ENCODE assay signal across 8 cellular contexts in the genomic region with DNA sequence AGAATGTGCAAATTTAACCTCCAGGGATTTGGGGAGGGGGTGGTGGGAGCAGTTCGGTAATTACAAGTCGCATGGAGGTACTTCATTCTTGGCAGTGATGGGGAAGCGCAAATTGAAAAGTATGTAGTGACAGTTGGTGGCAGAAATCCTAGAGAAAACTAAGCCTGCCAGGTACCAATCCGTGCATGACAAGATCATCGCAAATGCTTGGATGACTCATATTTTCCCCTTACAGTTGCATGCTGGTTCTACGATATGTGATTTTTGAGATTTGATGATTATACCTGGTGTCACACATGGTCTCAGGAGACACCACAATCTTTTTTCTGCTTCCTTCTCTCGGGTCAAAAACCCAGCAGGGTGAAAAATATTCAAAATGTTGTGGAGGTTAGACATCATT.
DNase-seq lines count a peak whose midpoint lies in the region; ATAC-seq and TF ChIP-seq lines count a peak whose summit lies in the region.

No MANE protein-coding gene starts in this region.

- H3K9me3 Mint-ChIP-seq in activated T-helper 1 cell treated with anti-CD3 and anti-CD28 coated beads, Interleukin-12 subunit alpha, Interleukin-12 subunit beta, Interleukin-2, Interleukin-4 antibody, amounts not matched to agents 30 ng/mL and 10 ng/mL and 1 ng/mL, durations not matched to agents 14 hours and 24 hours and 36 hours: peaks cover 44% of the 10 kb centered on the region
- H3K9me3 Mint-ChIP-seq in activated CD8-positive, alpha-beta T cell treated with anti-CD3 and anti-CD28 coated beads, Interleukin-2, amount 10 ng/mL, durations not matched to agents 7 days and 5 days (ENCODE audit: insufficient read depth): peaks cover 9% of the 10 kb centered on the region

- ATAC-seq in GM18502 (IDR thresholded peaks at IDR 0.05; ENCODE audit: poor library complexity, unreplicated experiment) (peak; percentile 94), GM21423 (IDR thresholded peaks at IDR 0.05; ENCODE audit: unreplicated experiment) (peak; percentile 80), HG03565 (IDR thresholded peaks at IDR 0.05; ENCODE audit: unreplicated experiment) (peak; percentile 95), mucosa of descending colon (no peak)
- ATAC-seq in activated CD8-positive, alpha-beta T cell treated with anti-CD3 and anti-CD28 coated beads, Interleukin-2, amount 10 ng/mL, durations not matched to agents 7 days and 5 days: no peak

- H3K36me3 ChIP-seq in mucosa of descending colon (ENCODE audit: low read depth): no peaks in the 10 kb centered on the region

- TF ChIP-seq CTCF in mucosa of descending colon (IDR thresholded peaks at IDR 0.05): no peak

- no peak for DNase-seq in activated T-helper 1 cell treated with anti-CD3 and anti-CD28 coated beads, Interleukin-12 subunit alpha, Interleukin-12 subunit beta, Interleukin-2, Interleukin-4 antibody, amounts not matched to agents 30 ng/mL and 10 ng/mL and 1 ng/mL, durations not matched to agents 14 hours and 24 hours and 36 hours (ENCODE audit: low spot score)
- DNase-seq in activated CD8-positive, alpha-beta T cell treated with anti-CD3 and anti-CD28 coated beads, Interleukin-2, amount 10 ng/mL, durations not matched to agents 7 days and 5 days: no peak
- DNase-seq in ureter (ENCODE audit: low spot score) (no peak), iPS-NIHi7 (ENCODE audit: extremely low spot score) (no peak), mucosa of descending colon (no peak)

- intact Hi-C loops in activated T-helper 1 cell treated with anti-CD3 and anti-CD28 coated beads, Interleukin-12 subunit alpha, Interleukin-12 subunit beta, Interleukin-2, Interleukin-4 antibody, amounts not matched to agents 30 ng/mL and 10 ng/mL and 1 ng/mL, durations not matched to agents 14 hours and 24 hours and 36 hours (cut with micrococcal nuclease): no loop called here
- intact Hi-C loops in mucosa of descending colon (cut with DNase I, micrococcal nuclease): no loop called here

- peaks cover 7% of the 10 kb centered on the region for H3K27me3 Mint-ChIP-seq in activated T-helper 1 cell treated with anti-CD3 and anti-CD28 coated beads, Interleukin-12 subunit alpha, Interleukin-12 subunit beta, Interleukin-2, Interleukin-4 antibody, amounts not matched to agents 30 ng/mL and 10 ng/mL and 1 ng/mL, durations not matched to agents 14 hours and 24 hours and 36 hours (ENCODE audit: insufficient read depth)
- peaks cover 12% of the 10 kb centered on the region for H3K27me3 Mint-ChIP-seq in activated CD8-positive, alpha-beta T cell treated with anti-CD3 and anti-CD28 coated beads, Interleukin-2, amount 10 ng/mL, durations not matched to agents 7 days and 5 days (ENCODE audit: low read depth)

- POLR2A ChIA-PET in activated CD8-positive, alpha-beta T cell treated with anti-CD3 and anti-CD28 coated beads, Interleukin-2, amount 10 ng/mL, durations not matched to agents 7 days and 5 days (lab: Charles Lee): no interaction called here

- H3K36me3 Mint-ChIP-seq in activated T-helper 1 cell treated with anti-CD3 and anti-CD28 coated beads, Interleukin-12 subunit alpha, Interleukin-12 subunit beta, Interleukin-2, Interleukin-4 antibody, amounts not matched to agents 30 ng/mL and 10 ng/mL and 1 ng/mL, durations not matched to agents 14 hours and 24 hours and 36 hours (ENCODE audit: low read depth): no peaks in the 10 kb centered on the region
- peaks cover 7% of the 10 kb centered on the region for H3K36me3 Mint-ChIP-seq in activated CD8-positive, alpha-beta T cell treated with anti-CD3 and anti-CD28 coated beads, Interleukin-2, amount 10 ng/mL, durations not matched to agents 7 days and 5 days (ENCODE audit: low read depth)

- H3K27ac Mint-ChIP-seq in activated T-helper 1 cell treated with anti-CD3 and anti-CD28 coated beads, Interleukin-12 subunit alpha, Interleukin-12 subunit beta, Interleukin-2, Interleukin-4 antibody, amounts not matched to agents 30 ng/mL and 10 ng/mL and 1 ng/mL, durations not matched to agents 14 hours and 24 hours and 36 hours: peak overlapping the region; percentile 61
- H3K27ac Mint-ChIP-seq in activated CD8-positive, alpha-beta T cell treated with anti-CD3 and anti-CD28 coated beads, Interleukin-2, amount 10 ng/mL, durations not matched to agents 7 days and 5 days: no peak overlapping the region

- CTCF ChIA-PET in activated CD8-positive, alpha-beta T cell treated with anti-CD3 and anti-CD28 coated beads, Interleukin-2, amount 10 ng/mL, durations not matched to agents 7 days and 5 days (lab: Charles Lee): no interaction called here

- H3K4me3 Mint-ChIP-seq in activated T-helper 1 cell treated with anti-CD3 and anti-CD28 coated beads, Interleukin-12 subunit alpha, Interleukin-12 subunit beta, Interleukin-2, Interleukin-4 antibody, amounts not matched to agents 30 ng/mL and 10 ng/mL and 1 ng/mL, durations not matched to agents 14 hours and 24 hours and 36 hours: no peak overlapping the region
- no peak overlapping the region for H3K4me3 Mint-ChIP-seq in activated CD8-positive, alpha-beta T cell treated with anti-CD3 and anti-CD28 coated beads, Interleukin-2, amount 10 ng/mL, durations not matched to agents 7 days and 5 days

- H3K4me1 Mint-ChIP-seq in activated T-helper 1 cell treated with anti-CD3 and anti-CD28 coated beads, Interleukin-12 subunit alpha, Interleukin-12 subunit beta, Interleukin-2, Interleukin-4 antibody, amounts not matched to agents 30 ng/mL and 10 ng/mL and 1 ng/mL, durations not matched to agents 14 hours and 24 hours and 36 hours (ENCODE audit: low read depth): peaks cover 14% of the 10 kb centered on the region
- peaks cover 4% of the 10 kb centered on the region for H3K4me1 Mint-ChIP-seq in activated CD8-positive, alpha-beta T cell treated with anti-CD3 and anti-CD28 coated beads, Interleukin-2, amount 10 ng/mL, durations not matched to agents 7 days and 5 days (ENCODE audit: low read depth)

- H3K4me1 ChIP-seq in mucosa of descending colon (ENCODE audit: low read depth): no peaks in the 10 kb centered on the region

- H3K9me3 ChIP-seq in mucosa of descending colon: peaks cover 1% of the 10 kb centered on the region

- H3K4me3 ChIP-seq in mucosa of descending colon: no peak overlapping the region

Comparison
In these comparisons a context has a peak if more than half of its experiments do, and no peak if none do; other contexts are left out.
1. ATAC-seq: peak in GM18502 (single experiment), GM21423 (single experiment) and HG03565 (single experiment); none in activated CD8-positive, alpha-beta T cell treated with anti-CD3 and anti-CD28 coated beads, Interleukin-2, amount 10 ng/mL, durations not matched to agents 7 days and 5 days (single experiment) and mucosa of descending colon (single experiment).